Comparison of ENCODE assay signal across 12 cellular contexts in genomic region chr2:129895061-129895460, GRCh38.
"Had no signal": no experiment of that assay in that cellular context is flagged by ENCODE, and none has a peak within 500 bp of the region (broad histone marks: within the 10 kb centered on the region; RNA-seq: fewer than 3 reads in every experiment).

No MANE protein-coding gene starts in this region.

- ATAC-seq: left lobe of liver; naive thymus-derived CD4-positive, alpha-beta T cell had no signal

- DNase-seq: cerebellar nuclear complex; effector CD8-positive, alpha-beta T cell; foreskin melanocyte; kidney glomerular epithelial cell; mammary epithelial cell; naive thymus-derived CD4-positive, alpha-beta T cell; nephron progenitor cell; stimulated activated CD4-positive, alpha-beta T cell treated with anti-CD3 and anti-CD28 coated beads, Interleukin-2, amount 100 ng/mL, for 48 hours; substantia nigra; transverse colon; uterus had no signal
